19 cellular contexts compared by ENCODE assay signal in genomic region chr10:76117949-76118348, GRCh38.
A peak's percentile ranks its signal among the peaks of the same experiment; 100 is the strongest.
DNase-seq lines count a peak whose midpoint lies in the region; ATAC-seq and TF ChIP-seq lines count a peak whose summit lies in the region.
"Had no signal": no experiment of that assay in that cellular context is flagged by ENCODE, and none has a peak within 500 bp of the region (broad histone marks: within the 10 kb centered on the region; RNA-seq: fewer than 3 reads in every experiment).

No MANE protein-coding gene starts in this region.

- H3K4me1 ChIP-seq in adipocyte (ENCODE audit: control insufficient read depth, insufficient read depth, low read length) (peaks cover 33% of the 10 kb centered on the region), foreskin keratinocyte (peaks cover 50% of the 10 kb centered on the region), neuronal stem cell (ENCODE audit: control insufficient read depth in 2 of 2, insufficient read depth in 1 of 2, low read depth in 1 of 2, low read length in 2 of 2) (peaks cover 11 to 22% of the 10 kb centered on the region in 2 donors)
- H3K4me1 ChIP-seq: transverse colon had no signal

- peak overlapping the region; percentile 89 for H3K27ac Mint-ChIP-seq in HFFc6
- H3K27ac Mint-ChIP-seq: activated CD4-positive, alpha-beta T cell treated with anti-CD3 and anti-CD28 coated beads, Interleukin-2, amount 10 ng/mL, durations not matched to agents 24 days and 14 days; activated naive CD8-positive, alpha-beta T cell; endodermal cell had no signal

- H2BK5ac ChIP-seq in neuronal stem cell (ENCODE audit: low read length): no peak overlapping the region

- H2BK120ac ChIP-seq in neuronal stem cell (ENCODE audit: low read depth, low read length): no peak overlapping the region

- H3K18ac ChIP-seq in neuronal stem cell (ENCODE audit: low read length): no peak overlapping the region

- H3K9me3 Mint-ChIP-seq in HFFc6: no peaks in the 10 kb centered on the region
- H3K9me3 Mint-ChIP-seq: activated CD4-positive, alpha-beta T cell treated with anti-CD3 and anti-CD28 coated beads, Interleukin-2, amount 10 ng/mL, durations not matched to agents 24 days and 14 days; endodermal cell had no signal

- H3K4me3 Mint-ChIP-seq in HFFc6: peak overlapping the region; percentile 51
- H3K4me3 Mint-ChIP-seq: activated CD4-positive, alpha-beta T cell treated with anti-CD3 and anti-CD28 coated beads, Interleukin-2, amount 10 ng/mL, durations not matched to agents 24 days and 14 days; activated naive CD8-positive, alpha-beta T cell; central memory CD8-positive, alpha-beta T cell; endodermal cell had no signal

- no peaks in the 10 kb centered on the region for H3K9me3 ChIP-seq in adipocyte (ENCODE audit: control insufficient read depth, low read length)
- no peaks in the 10 kb centered on the region for H3K9me3 ChIP-seq in neuronal stem cell (replicated peaks in 1 of 2; ENCODE audit: control insufficient read depth in 2 of 2, insufficient read depth in 1 of 2, low read depth in 1 of 2, low read length in 2 of 2)
- H3K9me3 ChIP-seq: transverse colon had no signal

- no peak overlapping the region for H2BK12ac ChIP-seq in neuronal stem cell (ENCODE audit: low read length)

- peaks cover 87% of the 10 kb centered on the region for H3K4me1 Mint-ChIP-seq in HFFc6 (ENCODE audit: low read depth)
- H3K4me1 Mint-ChIP-seq: activated CD4-positive, alpha-beta T cell treated with anti-CD3 and anti-CD28 coated beads, Interleukin-2, amount 10 ng/mL, durations not matched to agents 24 days and 14 days; central memory CD8-positive, alpha-beta T cell had no signal

- TF ChIP-seq CTCF in HFFc6 (IDR thresholded peaks at IDR 0.05) (no peak), foreskin keratinocyte (conservative IDR thresholded peaks at IDR 0.05) (no peak)

- no peak overlapping the region for H4K91ac ChIP-seq in neuronal stem cell (ENCODE audit: low read depth, low read length, poor library complexity)

- no peak overlapping the region for H2BK15ac ChIP-seq in neuronal stem cell (ENCODE audit: low read length)

- H3K4me3 ChIP-seq in adipocyte (ENCODE audit: low read length): no peak overlapping the region
- no peak overlapping the region for H3K4me3 ChIP-seq in neuronal stem cell (ENCODE audit: low read length in 2 of 2)
- H3K4me3 ChIP-seq: transverse colon had no signal

- H3K23ac ChIP-seq in neuronal stem cell (ENCODE audit: low read depth, low read length, poor library complexity): no peak overlapping the region

- no peak overlapping the region for H2AK5ac ChIP-seq in neuronal stem cell (ENCODE audit: low read depth, low read length)

- H3K36me3 Mint-ChIP-seq in HFFc6 (ENCODE audit: low read depth): peaks cover 5% of the 10 kb centered on the region; the same call in 1 of the 2 replicates
- H3K36me3 Mint-ChIP-seq: activated naive CD8-positive, alpha-beta T cell had no signal

- no peaks in the 10 kb centered on the region; the same call in 1 of the 2 replicates for H3K27me3 Mint-ChIP-seq in HFFc6 (ENCODE audit: insufficient read depth)
- H3K27me3 Mint-ChIP-seq: activated CD4-positive, alpha-beta T cell treated with anti-CD3 and anti-CD28 coated beads, Interleukin-2, amount 10 ng/mL, durations not matched to agents 24 days and 14 days; activated naive CD8-positive, alpha-beta T cell; central memory CD8-positive, alpha-beta T cell had no signal

- H3K4me2 ChIP-seq in neuronal stem cell (ENCODE audit: insufficient read depth, low read length, poor library complexity, severe bottlenecking): no peak overlapping the region

- no peaks in the 10 kb centered on the region for H3K27me3 ChIP-seq in adipocyte (replicated peaks; ENCODE audit: control insufficient read depth, insufficient read depth, low read length)
- no peaks in the 10 kb centered on the region for H3K27me3 ChIP-seq in foreskin keratinocyte
- H3K27me3 ChIP-seq in neuronal stem cell (ENCODE audit: control insufficient read depth in 3 of 3, insufficient read depth in 3 of 3, low read depth in 1 of 3, low read length in 3 of 3): peaks cover 0 to 7% (median 0%) of the 10 kb centered on the region in 3 experiments
- H3K27me3 ChIP-seq: transverse colon had no signal

- ATAC-seq in foreskin keratinocyte: peak; percentile 82
- ATAC-seq in GM21360 (IDR thresholded peaks at IDR 0.05; ENCODE audit: unreplicated experiment): no peak
- ATAC-seq in GM19463 (IDR thresholded peaks at IDR 0.05; ENCODE audit: unreplicated experiment): no peak

- H3K36me3 ChIP-seq in adipocyte (ENCODE audit: control insufficient read depth, insufficient read depth, low read length, severe bottlenecking): no peaks in the 10 kb centered on the region
- H3K36me3 ChIP-seq in neuronal stem cell (replicated peaks in 1 of 2; ENCODE audit: control insufficient read depth in 2 of 2, insufficient read depth in 2 of 2, low read length in 2 of 2): no peaks in the 10 kb centered on the region
- H3K36me3 ChIP-seq: transverse colon had no signal

- no peak overlapping the region for H2AFZ ChIP-seq in neuronal stem cell (ENCODE audit: low read length)

- peak; percentile 86 for DNase-seq in A172 (ENCODE audit: low spot score)
- DNase-seq in HFFc6: peak; percentile 92
- DNase-seq in adipocyte (ENCODE audit: low read depth): peak; percentile 44
- peak; percentile 82 to 91 for DNase-seq in foreskin keratinocyte
- no peak for DNase-seq in neuronal stem cell (ENCODE audit: low spot score)
- DNase-seq in UCSD-AML1 (lab: John Stamatoyannopoulos, UW; ENCODE audit: unreplicated experiment): no peak
- DNase-seq: ACHN; activated CD4-positive, alpha-beta T cell treated with anti-CD3 and anti-CD28 coated beads, Interleukin-2, amount 10 ng/mL, durations not matched to agents 24 days and 14 days; COR-L47; endodermal cell; GDM1; KBM-7; NCI-H1105 treated with DMSO at 0.1 percent for 48 hours; Right ventricle myocardium superior; transverse colon had no signal

- H3K27ac ChIP-seq in foreskin keratinocyte (no peak overlapping the region), neuronal stem cell (replicated peaks; ENCODE audit: low read length) (no peak overlapping the region)
- H3K27ac ChIP-seq: transverse colon had no signal

- no peak overlapping the region for H4K8ac ChIP-seq in neuronal stem cell (ENCODE audit: low read depth, low read length)

- H3K4ac ChIP-seq in neuronal stem cell (ENCODE audit: low read length): no peak overlapping the region

- H3K9ac ChIP-seq in adipocyte (ENCODE audit: low read length) (peak overlapping the region; percentile 66), neuronal stem cell (ENCODE audit: low read depth, low read length, poor library complexity) (no peak overlapping the region)

- H3K79me1 ChIP-seq in neuronal stem cell (ENCODE audit: low read depth, low read length): no peaks in the 10 kb centered on the region

- no peak overlapping the region for H3K14ac ChIP-seq in neuronal stem cell (ENCODE audit: low read length)

Comparison
In these comparisons a context has a peak if more than half of its experiments do, and no peak if none do; other contexts are left out.
1. DNase-seq: peak in A172 (single experiment), HFFc6 (single experiment), adipocyte (single experiment) and foreskin keratinocyte (2 of 2); none in neuronal stem cell (single experiment) and UCSD-AML1 (single experiment).